ENCODE assay signal across 19 cellular contexts in the genomic region with DNA sequence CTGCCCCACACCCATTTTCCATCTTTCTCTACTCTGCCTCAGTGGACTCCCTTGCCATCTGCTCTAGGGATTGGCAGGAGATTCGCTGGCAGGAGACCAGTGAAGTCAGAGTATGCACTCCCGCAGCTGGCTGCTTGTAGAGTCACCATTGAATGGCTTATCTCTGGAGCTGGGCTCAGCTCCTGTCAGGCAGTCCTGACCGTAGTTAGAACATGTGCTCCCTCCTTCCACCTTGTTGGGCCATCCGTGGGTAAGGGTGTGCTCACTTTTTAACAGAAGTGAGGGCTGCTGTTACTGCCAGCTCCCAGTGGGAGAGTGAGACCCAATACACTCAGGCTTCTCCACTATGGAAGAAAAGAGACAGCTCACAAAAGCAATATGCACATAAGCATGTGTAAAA.
A peak's percentile ranks its signal among the peaks of the same experiment; 100 is the strongest.
DNase-seq lines count a peak whose midpoint lies in the region; ATAC-seq lines count a peak whose summit lies in the region.
"Had no signal": no experiment of that assay in that cellular context is flagged by ENCODE, and none has a peak within 500 bp of the region (broad histone marks: within the 10 kb centered on the region; RNA-seq: fewer than 3 reads in every experiment).

No MANE protein-coding gene starts in this region.

- peaks cover 14% of the 10 kb centered on the region for H3K4me1 ChIP-seq in CD4-positive, CD25-positive, alpha-beta regulatory T cell (ENCODE audit: control insufficient read depth, insufficient read depth, low read length, poor library complexity, severe bottlenecking)
- H3K4me1 ChIP-seq: BLaER1, HAP-1 had no signal

- no peak overlapping the region for H3K4me3 ChIP-seq in CD4-positive, CD25-positive, alpha-beta regulatory T cell (ENCODE audit: low read depth, low read length)
- H3K4me3 ChIP-seq: BLaER1, HAP-1 had no signal

- no peak for ATAC-seq in CD4-positive, CD25-positive, alpha-beta regulatory T cell (ENCODE audit: low read depth in 2 of 2)
- ATAC-seq in HG02938 (IDR thresholded peaks at IDR 0.05; ENCODE audit: unreplicated experiment), result no peak

- H3K9me3 Mint-ChIP-seq in CD4-positive, CD25-positive, alpha-beta regulatory T cell, result peaks cover 0 to 5% (median 0%) of the 10 kb centered on the region in 7 donors
- H3K9me3 Mint-ChIP-seq: CD4-positive, alpha-beta T cell; CD8-positive, alpha-beta memory T cell had no signal

- H3K36me3 Mint-ChIP-seq in CD4-positive, CD25-positive, alpha-beta regulatory T cell, result no peaks in the 10 kb centered on the region
- H3K36me3 Mint-ChIP-seq: CD8-positive, alpha-beta memory T cell had no signal

- H3K27ac Mint-ChIP-seq in CD4-positive, CD25-positive, alpha-beta regulatory T cell, result peak overlapping the region in 2 of 3 donors; percentile 24 to 72
- H3K27ac Mint-ChIP-seq: B cell; CD4-positive, alpha-beta T cell; HFFc6 had no signal

- no peaks in the 10 kb centered on the region for H3K27me3 ChIP-seq in CD4-positive, CD25-positive, alpha-beta regulatory T cell (ENCODE audit: control insufficient read depth, insufficient read depth, low read length)
- H3K27me3 ChIP-seq: BLaER1 had no signal

- H3K27ac ChIP-seq in CD4-positive, CD25-positive, alpha-beta regulatory T cell (ENCODE audit: insufficient read depth, low read length, poor library complexity, severe bottlenecking), result no peak overlapping the region
- H3K27ac ChIP-seq: 22Rv1, BLaER1, C4-2B had no signal

- H3K4me1 Mint-ChIP-seq in CD4-positive, CD25-positive, alpha-beta regulatory T cell, result peaks cover 5 to 19% (median 14%) of the 10 kb centered on the region in 4 donors
- H3K4me1 Mint-ChIP-seq: B cell had no signal

- H3K27me3 Mint-ChIP-seq in CD4-positive, CD25-positive, alpha-beta regulatory T cell, result no peaks in the 10 kb centered on the region
- H3K27me3 Mint-ChIP-seq: CD4-positive, alpha-beta T cell had no signal

- H3K36me3 ChIP-seq in CD4-positive, CD25-positive, alpha-beta regulatory T cell (ENCODE audit: control insufficient read depth, insufficient read depth, low read length), result no peaks in the 10 kb centered on the region
- H3K36me3 ChIP-seq: BLaER1, HAP-1 had no signal

- no peak overlapping the region for H3K4me3 Mint-ChIP-seq in CD4-positive, CD25-positive, alpha-beta regulatory T cell
- H3K4me3 Mint-ChIP-seq: B cell; CD4-positive, alpha-beta T cell; HFFc6 had no signal

- DNase-seq in DMS 273 (lab: John Stamatoyannopoulos, UW; ENCODE audit: unreplicated experiment) (peak; percentile 22), DMS 273 treated with DMSO at 0.1 percent for 48 hours (lab: John Stamatoyannopoulos, UW) (no peak), NCI-H1694 treated with DMSO at 0.1 percent for 48 hours (lab: John Stamatoyannopoulos, UW) (peak; percentile 4), pons (ENCODE audit: low spot score) (peak; percentile 19)
- DNase-seq in CD4-positive, CD25-positive, alpha-beta regulatory T cell, result no peak
- DNase-seq in activated CD8-positive, alpha-beta memory T cell treated with anti-CD3 and anti-CD28 coated beads for 24 hours, result no peak
- no peak for DNase-seq in activated CD4-positive, CD25-positive, alpha-beta regulatory T cell treated with anti-CD3 and anti-CD28 coated beads, Interleukin-2, amount 50 U/mL, for 72 hours
- DNase-seq: CD4-positive, alpha-beta T cell; CD8-positive, alpha-beta memory T cell; DMS153; DND-41; GOT3; HFFc6 had no signal

- no peaks in the 10 kb centered on the region for H3K9me3 ChIP-seq in CD4-positive, CD25-positive, alpha-beta regulatory T cell (ENCODE audit: control insufficient read depth in 2 of 2, low read length in 2 of 2)
- H3K9me3 ChIP-seq: BLaER1, HAP-1 had no signal

Comparison
In these comparisons a context has a peak if more than half of its experiments do, and no peak if none do; other contexts are left out.
1. DNase-seq: peak in DMS 273 (single experiment), NCI-H1694 treated with DMSO at 0.1 percent for 48 hours (single experiment) and pons (single experiment); none in DMS 273 treated with DMSO at 0.1 percent for 48 hours (single experiment), CD4-positive, CD25-positive, alpha-beta regulatory T cell (0 of 3), activated CD8-positive, alpha-beta memory T cell treated with anti-CD3 and anti-CD28 coated beads for 24 hours (single experiment) and activated CD4-positive, CD25-positive, alpha-beta regulatory T cell treated with anti-CD3 and anti-CD28 coated beads, Interleukin-2, amount 50 U/mL, for 72 hours (single experiment).